Comparison of ENCODE assay signal across 8 cellular contexts in genomic region chr2:217816396-217816869, GRCh38.
DNase-seq lines count a peak whose midpoint lies in the region; ATAC-seq and TF ChIP-seq lines count a peak whose summit lies in the region.
"Had no signal": no experiment of that assay in that cellular context is flagged by ENCODE, and none has a peak within 500 bp of the region (broad histone marks: within the 10 kb centered on the region; RNA-seq: fewer than 3 reads in every experiment).

No MANE protein-coding gene starts in this region.

- peaks cover 41% of the 10 kb centered on the region for H3K36me3 Mint-ChIP-seq in nephron progenitor cell (ENCODE audit: low read depth)

- peaks cover 6% of the 10 kb centered on the region for H3K27me3 Mint-ChIP-seq in nephron progenitor cell (ENCODE audit: low read depth, poor library complexity)
- H3K27me3 Mint-ChIP-seq in stimulated activated naive CD8-positive, alpha-beta T cell treated with anti-CD3 and anti-CD28 coated beads, Interleukin-15, amount 100 ng/mL, for 72 hours: no peaks in the 10 kb centered on the region

- H3K27ac Mint-ChIP-seq in nephron progenitor cell: peak overlapping the region; percentile 91
- H3K27ac Mint-ChIP-seq in stimulated activated naive CD8-positive, alpha-beta T cell treated with anti-CD3 and anti-CD28 coated beads, Interleukin-15, amount 100 ng/mL, for 72 hours: peak overlapping the region in 1 of 2 donors; percentile 49

- peaks cover 98 to 100% of the 10 kb centered on the region in 2 donors for H3K36me3 ChIP-seq in ascending aorta
- H3K36me3 ChIP-seq in heart right ventricle: peaks cover 5 to 100% (median 83%) of the 10 kb centered on the region in 9 donors
- H3K36me3 ChIP-seq in upper lobe of right lung: peaks cover 100% of the 10 kb centered on the region

- H3K4me1 ChIP-seq in ascending aorta (peaks cover 10 to 26% of the 10 kb centered on the region in 2 donors), heart right ventricle (peaks cover 37 to 100% (median 84%) of the 10 kb centered on the region in 9 donors), upper lobe of right lung (peaks cover 35% of the 10 kb centered on the region)

- H3K9me3 ChIP-seq in ascending aorta: no peaks in the 10 kb centered on the region
- H3K9me3 ChIP-seq in heart right ventricle: no peaks in the 10 kb centered on the region
- H3K9me3 ChIP-seq in upper lobe of right lung: no peaks in the 10 kb centered on the region

- TF ChIP-seq CTCF in ascending aorta (IDR thresholded peaks at IDR 0.05) (no peak), heart right ventricle (IDR thresholded peaks at IDR 0.05) (no peak), nephron progenitor cell (IDR thresholded peaks at IDR 0.05) (no peak), upper lobe of right lung (IDR thresholded peaks at IDR 0.05) (no peak)

- intact Hi-C loops in ascending aorta (cut with DNase I): no loop called here
- intact Hi-C loops in heart right ventricle (cut with DNase I): no loop called here
- intact Hi-C loops in upper lobe of right lung (cut with DNase I): no loop called here

- peak overlapping the region; percentile 44 to 45 for H3K27ac ChIP-seq in ascending aorta
- H3K27ac ChIP-seq in heart right ventricle: peak overlapping the region; percentile 48 to 96 (median 69)
- H3K27ac ChIP-seq in upper lobe of right lung: peak overlapping the region; percentile 70

- ATAC-seq in heart right ventricle (peak; percentile 27 to 87 (median 82)), upper lobe of right lung (peak; percentile 51), HG02642 (IDR thresholded peaks at IDR 0.05; ENCODE audit: poor library complexity, unreplicated experiment) (no peak)
- no peak for ATAC-seq in stimulated activated naive CD8-positive, alpha-beta T cell treated with anti-CD3 and anti-CD28 coated beads, Interleukin-15, amount 100 ng/mL, for 72 hours

- H3K4me3 ChIP-seq in ascending aorta: no peak overlapping the region
- H3K4me3 ChIP-seq in heart right ventricle: no peak overlapping the region
- no peak overlapping the region for H3K4me3 ChIP-seq in upper lobe of right lung

- 4 to 5% methylated on average over 11 of the region's 11 CpGs for WGBS in heart right ventricle, 2 donors

- peaks cover 67% of the 10 kb centered on the region for H3K4me1 Mint-ChIP-seq in nephron progenitor cell
- no peaks in the 10 kb centered on the region for H3K4me1 Mint-ChIP-seq in stimulated activated naive CD8-positive, alpha-beta T cell treated with anti-CD3 and anti-CD28 coated beads, Interleukin-15, amount 100 ng/mL, for 72 hours

- no peak overlapping the region for H3K4me3 Mint-ChIP-seq in nephron progenitor cell
- no peak overlapping the region for H3K4me3 Mint-ChIP-seq in stimulated activated naive CD8-positive, alpha-beta T cell treated with anti-CD3 and anti-CD28 coated beads, Interleukin-15, amount 100 ng/mL, for 72 hours

- no peaks in the 10 kb centered on the region for H3K9me3 Mint-ChIP-seq in nephron progenitor cell
- H3K9me3 Mint-ChIP-seq in stimulated activated naive CD8-positive, alpha-beta T cell treated with anti-CD3 and anti-CD28 coated beads, Interleukin-15, amount 100 ng/mL, for 72 hours: no peaks in the 10 kb centered on the region

- H3K27me3 ChIP-seq in ascending aorta (no peaks in the 10 kb centered on the region), heart right ventricle (no peaks in the 10 kb centered on the region), upper lobe of right lung (no peaks in the 10 kb centered on the region)

- DNase-seq in ascending aorta (ENCODE audit: low spot score in 2 of 2): no peak
- peak; percentile 58 to 84 for DNase-seq in heart right ventricle
- peak; percentile 42 for DNase-seq in nephron progenitor cell
- DNase-seq in upper lobe of right lung: no peak
- DNase-seq in stimulated activated naive CD8-positive, alpha-beta T cell treated with anti-CD3 and anti-CD28 coated beads, Interleukin-15, amount 100 ng/mL, for 72 hours: no peak
- no peak for DNase-seq in KG1 (lab: John Stamatoyannopoulos, UW)
- DNase-seq: NCI-H69 had no signal

Comparison
In these comparisons a context has a peak if more than half of its experiments do, and no peak if none do; other contexts are left out.
1. DNase-seq: peak in heart right ventricle (2 of 2) and nephron progenitor cell (single experiment); none in ascending aorta (0 of 2), upper lobe of right lung (single experiment), stimulated activated naive CD8-positive, alpha-beta T cell treated with anti-CD3 and anti-CD28 coated beads, Interleukin-15, amount 100 ng/mL, for 72 hours (0 of 2) and KG1 (single experiment).
2. ATAC-seq: peak in heart right ventricle (8 of 8) and upper lobe of right lung (single experiment); none in HG02642 (single experiment) and stimulated activated naive CD8-positive, alpha-beta T cell treated with anti-CD3 and anti-CD28 coated beads, Interleukin-15, amount 100 ng/mL, for 72 hours (single experiment).
3. Peak in every context shown above with its lines, with median percentiles within 50 percentile points of each other: H3K27ac ChIP-seq.